Comparison of ENCODE assay signal across 32 cellular contexts in the genomic region with DNA sequence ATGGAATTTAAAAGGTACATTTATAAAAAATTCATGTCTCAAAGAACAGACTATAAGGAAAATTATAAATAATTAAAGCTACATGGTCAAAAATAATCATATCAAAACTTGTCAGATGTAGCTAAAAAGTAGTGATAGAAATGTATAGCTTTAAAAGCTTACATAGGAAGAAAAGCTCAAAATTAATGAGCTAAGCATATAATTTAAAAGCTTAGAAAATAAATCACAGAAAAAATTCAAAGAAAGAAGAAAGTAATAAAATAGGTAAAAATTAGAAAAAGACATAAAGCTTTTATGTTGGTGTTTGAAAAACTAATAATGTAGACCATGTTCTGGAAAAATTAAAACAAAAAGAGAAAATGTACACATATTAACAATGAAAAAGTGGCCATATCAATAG. TPM values are rescaled to one million over a fixed set of nuclear protein-coding genes. Genes with fewer than 3 reads are reported as not detected.
"Had no signal": no experiment of that assay in that cellular context is flagged by ENCODE, and none has a peak within 500 bp of the region (broad histone marks: within the 10 kb centered on the region; RNA-seq: fewer than 3 reads in every experiment).

No MANE protein-coding gene starts in this region.

- H3K9me3 ChIP-seq: lower lobe of right lung, neutrophil, right lobe of liver, testis, thyroid gland, transverse colon, upper lobe of left lung had no signal

- H3K36me3 ChIP-seq: left lung, lower lobe of right lung, neutrophil, right atrium auricular region, right lobe of liver, stomach, thyroid gland, upper lobe of left lung, vagina had no signal

- DNase-seq: left colon; left lung; lower lobe of right lung; mammary epithelial cell; mesenchymal stem cell; naive thymus-derived CD8-positive, alpha-beta T cell; occipital lobe; right lobe of liver; stimulated activated CD4-positive, alpha-beta T cell treated with anti-CD3 and anti-CD28 coated beads, Interleukin-12 subunit alpha, Interleukin-12 subunit beta, amount 100 ng/mL, for 4 hours; stimulated activated CD4-positive, alpha-beta T cell treated with anti-CD3 and anti-CD28 coated beads, Interleukin-15, amount 100 ng/mL, for 24 hours; stimulated activated CD4-positive, alpha-beta T cell treated with anti-CD3 and anti-CD28 coated beads, Interleukin-2, amount 100 ng/mL, for 24 hours; stimulated activated CD4-positive, alpha-beta T cell treated with anti-CD3 and anti-CD28 coated beads, Interleukin-4, amount 100 ng/mL, for 1 hour; stimulated activated naive B cell treated with anti-CD40 and anti-IgM and Interleukin-4, amounts not matched to agents 10 μg/mL and 1 μg/mL and 100 μg/mL, for 72 hours; stimulated activated naive CD8-positive, alpha-beta T cell treated with anti-CD3 and anti-CD28 coated beads, Interleukin-15, Interleukin-2, amounts not matched to agents 100 U/mL and 50 U/mL, for 24 hours; stomach; testis; thyroid gland; transverse colon; upper lobe of left lung had no signal

- FAIRE-seq: keratinocyte had no signal

- ATAC-seq: left colon; left lung; lower lobe of right lung; naive thymus-derived CD8-positive, alpha-beta T cell; right lobe of liver; stimulated activated naive B cell treated with anti-CD40 and anti-IgM and Interleukin-4, amounts not matched to agents 10 μg/mL and 1 μg/mL and 100 μg/mL, for 72 hours; stimulated activated naive CD8-positive, alpha-beta T cell treated with anti-CD3 and anti-CD28 coated beads, Interleukin-15, Interleukin-2, amounts not matched to agents 100 U/mL and 50 U/mL, for 24 hours had no signal

- H3K27ac ChIP-seq: left lung, lower lobe of right lung, neutrophil, right atrium auricular region, right lobe of liver, stomach, testis, thyroid gland, transverse colon, upper lobe of left lung, vagina had no signal

- H3K27me3 ChIP-seq: left lung, neutrophil, right atrium auricular region, right lobe of liver, stomach, testis, thyroid gland, transverse colon, upper lobe of left lung, vagina had no signal

- H3K4me3 ChIP-seq: left lung, lower lobe of right lung, right atrium auricular region, right lobe of liver, stomach, testis, thyroid gland, transverse colon, upper lobe of left lung, vagina had no signal

RNA-seq across cellular contexts. Expression of gene OR2F2, which starts 38.4 kb away (rescaled TPM):
- total RNA-seq: left colon; left lung; liver; lower lobe of right lung; mucosa of gallbladder; naive thymus-derived CD8-positive, alpha-beta T cell; neural crest cell; occipital lobe; osteocyte; progenitor cell of endocrine pancreas; pulmonary artery endothelial cell; renal cortical epithelial cell; right atrium auricular region; right lobe of liver; skeletal muscle tissue; stomach; thyroid gland; transverse colon; upper lobe of left lung; urinary bladder; vagina had no signal
- polyA plus RNA-seq: keratinocyte; liver; mammary epithelial cell; naive thymus-derived CD8-positive, alpha-beta T cell; stomach; urinary bladder had no signal

RNA-seq across cellular contexts. Expression of gene OR2F1, which starts 58.0 kb away (rescaled TPM):
- total RNA-seq: left colon; left lung; lower lobe of right lung; mammary epithelial cell; mucosa of gallbladder; naive thymus-derived CD8-positive, alpha-beta T cell; neural crest cell; occipital lobe; osteocyte; progenitor cell of endocrine pancreas; pulmonary artery endothelial cell; renal cortical epithelial cell; right atrium auricular region; right lobe of liver; skeletal muscle tissue; thyroid gland; transverse colon; upper lobe of left lung; urinary bladder; vagina had no signal
- polyA plus RNA-seq: keratinocyte; liver; mammary epithelial cell; naive thymus-derived CD8-positive, alpha-beta T cell; stomach; urinary bladder had no signal
